In the genomic region with DNA sequence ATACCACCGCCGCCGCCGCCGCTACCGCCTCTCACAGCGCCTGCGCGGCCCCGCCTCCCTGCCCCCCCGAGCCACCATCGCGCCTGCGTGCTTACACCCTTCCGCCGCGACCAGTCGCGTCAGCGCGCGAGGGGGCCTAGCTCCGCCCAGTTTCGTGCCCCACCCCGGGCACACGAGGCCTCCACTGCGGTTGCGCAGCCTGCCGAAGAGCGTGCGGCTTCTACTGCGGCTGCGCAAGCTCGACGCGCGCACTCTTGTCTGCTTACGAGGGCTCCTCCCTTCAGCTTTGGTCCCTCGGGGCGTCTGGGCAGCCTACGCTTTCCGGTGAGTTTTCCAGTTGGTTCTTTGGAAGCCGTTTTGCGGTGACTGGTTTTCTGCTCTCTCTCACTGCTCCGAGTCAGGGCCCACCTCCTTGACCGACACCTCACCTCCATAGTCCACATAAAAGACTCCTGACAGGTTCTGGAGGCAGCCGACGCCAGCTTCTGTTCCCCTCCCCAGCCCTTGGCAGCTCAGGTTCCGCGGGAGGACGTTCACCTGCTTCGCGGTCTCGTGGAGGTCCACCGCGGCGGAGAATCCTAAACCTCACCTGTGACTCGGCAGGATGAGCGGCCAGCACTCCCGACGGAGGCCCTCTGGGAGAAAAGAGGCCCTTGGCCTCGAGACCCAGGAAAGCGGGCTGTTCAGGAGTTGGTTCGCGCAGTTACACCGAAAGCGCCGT, we compare ENCODE assay signal across 8 cellular contexts. TPM values are rescaled to one million over a fixed set of nuclear protein-coding genes. Genes with fewer than 3 reads are reported as not detected.
DNase-seq lines count a peak whose midpoint lies in the region; ATAC-seq, FAIRE-seq and TF ChIP-seq lines count a peak whose summit lies in the region.

A gene (minus strand): TSS at position 35 of the 721 bp plus-strand sequence. CDS start 65 bp downstream, outside the sequence.

- H3K79me2 ChIP-seq in OCI-LY7 (ENCODE audit: insufficient read depth, low read depth, low read length) (peaks cover 83% of the 10 kb centered on the region), endothelial cell of umbilical vein (ENCODE audit: control insufficient read depth, insufficient read depth, low read length) (peaks cover 77% of the 10 kb centered on the region)

- H3K27ac ChIP-seq in IMR-90 (ENCODE audit: insufficient read depth, low read length), result peak within 1 kb of the TSS; percentile 92
- peak within 1 kb of the TSS; percentile 69 for H3K27ac ChIP-seq in OCI-LY7 (ENCODE audit: low read depth, low read length, poor library complexity, severe bottlenecking)
- H3K27ac ChIP-seq in endothelial cell of umbilical vein (ENCODE audit: insufficient read depth, low read depth, low read length), result peak within 1 kb of the TSS; percentile 98

- FAIRE-seq in endothelial cell of umbilical vein (lab: Jason Lieb, UNC), result peak; percentile 95

- peak within 1 kb of the TSS; percentile 67 for H2BK120ac ChIP-seq in IMR-90 (ENCODE audit: low read depth, low read length)

- WGBS in IMR-90 (ENCODE audit: extremely low coverage in 2 of 2, insufficient read length in 1 of 2), 2 experiments, result 0% methylated on average over 24 of the region's 68 CpGs; no CpG with 5 or more reads in 1 of the 2 experiments

- peak within 1 kb of the TSS; percentile 67 to 82 for H4K8ac ChIP-seq in IMR-90 (ENCODE audit: low read depth in 2 of 2, low read length in 2 of 2)

- peaks cover 2 to 52% of the 10 kb centered on the region in 2 experiments; a peak in 2 of 4 replicates for H3K79me1 ChIP-seq in IMR-90 (ENCODE audit: low read depth in 1 of 2, low read length in 2 of 2)

- H3K18ac ChIP-seq in IMR-90 (ENCODE audit: low read depth, low read length), result peak within 1 kb of the TSS; percentile 60

- peak within 1 kb of the TSS; percentile 58 for H4K5ac ChIP-seq in IMR-90 (ENCODE audit: low read depth, low read length)

- BruUV-seq in IMR-90 (replicated peaks; lab: Mats Ljungman, UMichigan) (TSS peak; percentile 37), OCI-LY7 (replicated peaks; lab: Mats Ljungman, UMichigan) (no TSS peak), endothelial cell of umbilical vein (replicated peaks; lab: Mats Ljungman, UMichigan) (TSS peak; percentile 85)

- TF ChIP-seq POLR2A in IMR-90 (IDR thresholded peaks at IDR 0.05; ENCODE audit: low read depth, low read length) (peak; percentile 87), endothelial cell of umbilical vein (IDR thresholded peaks at IDR 0.05; ENCODE audit: low read depth, low read length) (peak; percentile 88)

- H3K4me2 ChIP-seq in IMR-90 (ENCODE audit: low read depth, low read length) (peak within 1 kb of the TSS; percentile 94), OCI-LY7 (ENCODE audit: low read length) (peak within 1 kb of the TSS; percentile 97), endothelial cell of umbilical vein (ENCODE audit: insufficient read depth, low read length) (peak within 1 kb of the TSS; percentile 95)

- peak within 1 kb of the TSS; percentile 86 for H2AK5ac ChIP-seq in IMR-90 (ENCODE audit: low read depth, low read length)

- H3K9ac ChIP-seq in IMR-90 (ENCODE audit: low read depth, low read length) (peak within 1 kb of the TSS; percentile 89), endothelial cell of umbilical vein (replicated peaks; ENCODE audit: extremely low read depth, insufficient read depth, low read length) (peak within 1 kb of the TSS; percentile 98)

- peak within 1 kb of the TSS; percentile 93 for H2AK9ac ChIP-seq in IMR-90 (replicated peaks; ENCODE audit: low read depth, low read length, poor library complexity)

- peak within 1 kb of the TSS; percentile 84 for H2BK5ac ChIP-seq in IMR-90 (ENCODE audit: low read depth, low read length, poor library complexity, severe bottlenecking)

- peak within 1 kb of the TSS; percentile 30; the same call in 1 of the 3 replicates for H2BK15ac ChIP-seq in IMR-90 (ENCODE audit: low read depth, low read length)

- no peak for TF ChIP-seq RAD21 in IMR-90 (IDR thresholded peaks at IDR 0.05; ENCODE audit: low read length)

- peaks cover 40% of the 10 kb centered on the region for H4K20me1 ChIP-seq in IMR-90 (ENCODE audit: insufficient read depth, low read length)
- peaks cover 38% of the 10 kb centered on the region for H4K20me1 ChIP-seq in OCI-LY7 (ENCODE audit: insufficient read depth, low read length)
- H4K20me1 ChIP-seq in endothelial cell of umbilical vein (replicated peaks; ENCODE audit: control insufficient read depth, extremely low read depth, insufficient read depth, low read length), result peaks cover 9% of the 10 kb centered on the region

- CTCF ChIA-PET in IMR-90 (lab: Yijun Ruan, JAX), result interaction anchor here (0.8 to 1.8 kb wide), 4 partner anchors 9 to 38 kb away, joined by 3 to 5 read pairs (median 4); no protein-coding TSS in a partner anchor
- CTCF ChIA-PET in OCI-LY7 (lab: Charles Lee; ENCODE audit: unreplicated experiment), result interaction anchor here (0.8 to 2.2 kb wide), 4 partner anchors 8 to 73 kb away, joined by 3 to 10 read pairs (median 4); no protein-coding TSS in a partner anchor
- CTCF ChIA-PET in endothelial cell of umbilical vein (lab: Charles Lee), result interaction anchor here (0.7 to 1.9 kb wide), 8 partner anchors 16 to 90 kb away, joined by 3 to 15 read pairs (median 4); no protein-coding TSS in a partner anchor

- intact Hi-C loops in IMR-90 (cut with micrococcal nuclease) (loop anchor here (1.0 kb wide), 1 partner anchor 33 kb away; no protein-coding TSS in a partner anchor), OCI-LY7 (cut with micrococcal nuclease; ENCODE audit: unreplicated experiment) (loop anchor here (1.0 kb wide), 1 partner anchor 73 kb away; no protein-coding TSS in a partner anchor), endothelial cell of umbilical vein (cut with micrococcal nuclease) (loop anchor here (1.0 kb wide), 2 partner anchors 33 to 90 kb away; no protein-coding TSS in a partner anchor)

- peak; percentile 97 for DNase-seq in DMS 273 (lab: John Stamatoyannopoulos, UW; ENCODE audit: unreplicated experiment)
- peak; percentile 97 for DNase-seq in IMR-90
- peak; percentile 99 for DNase-seq in OCI-LY7 (ENCODE audit: low spot score)
- peak; percentile 99 for DNase-seq in activated T-cell treated with anti-CD3 and anti-CD28 coated beads for 1 hour (ENCODE audit: low read depth)
- peak; percentile 99 for DNase-seq in endothelial cell of umbilical vein (ENCODE audit: low read depth, low spot score)
- peak; percentile 98 for DNase-seq in midbrain (lab: John Stamatoyannopoulos, UW)
- DNase-seq in stimulated activated CD8-positive, alpha-beta memory T cell treated with anti-CD3 and anti-CD28 coated beads, Interleukin-15, amount 100 ng/mL, for 48 hours (ENCODE audit: low read depth in 2 of 2), result peak; percentile 97 to 98

- H4K91ac ChIP-seq in IMR-90 (ENCODE audit: insufficient read depth, low read depth, low read length), result peak within 1 kb of the TSS; percentile 85

- H3K9me1 ChIP-seq in IMR-90 (ENCODE audit: insufficient read depth, low read length) (peaks cover 6% of the 10 kb centered on the region), endothelial cell of umbilical vein (replicated peaks; ENCODE audit: control insufficient read depth, extremely low read depth, insufficient read depth, low read length) (no peaks in the 10 kb centered on the region)

- peak within 1 kb of the TSS; percentile 94 for H3K14ac ChIP-seq in IMR-90 (replicated peaks; ENCODE audit: low read depth, low read length)

- dilution Hi-C loops in IMR-90 (cut with HindIII; ENCODE audit: low sequenced_read_pairs, unreplicated experiment) (no loop called here), endothelial cell of umbilical vein (cut with MboI; ENCODE audit: extremely low pct_ligation_motif_present, low sequenced_read_pairs) (no loop called here)

- peak within 1 kb of the TSS; percentile 93 for H3K23ac ChIP-seq in IMR-90 (ENCODE audit: low read depth, low read length)

- H2AFZ ChIP-seq in IMR-90 (replicated peaks; ENCODE audit: low read length, poor library complexity) (peak within 1 kb of the TSS; percentile 92), OCI-LY7 (ENCODE audit: low read length) (peak within 1 kb of the TSS; percentile 88), endothelial cell of umbilical vein (ENCODE audit: low read depth, low read length) (peak within 1 kb of the TSS; percentile 87)

- peak within 1 kb of the TSS; percentile 76 for H3K56ac ChIP-seq in IMR-90 (ENCODE audit: extremely low read depth, insufficient read depth, low read length)

- H3K9me3 ChIP-seq in IMR-90 (ENCODE audit: control insufficient read depth, insufficient read depth, low read length) (no peaks in the 10 kb centered on the region), OCI-LY7 (ENCODE audit: low read length) (no peaks in the 10 kb centered on the region), endothelial cell of umbilical vein (replicated peaks; ENCODE audit: control insufficient read depth, insufficient read depth, low read length) (no peaks in the 10 kb centered on the region)

- ATAC-seq in GM21528 (IDR thresholded peaks at IDR 0.05; ENCODE audit: low FRiP score, unreplicated experiment) (peak; percentile 81), IMR-90 (ENCODE audit: low read depth) (peak; percentile 91)

- H3K9me2 ChIP-seq in OCI-LY7 (ENCODE audit: insufficient read depth, low read length), result no peaks in the 10 kb centered on the region

- H3K4me3 ChIP-seq in IMR-90 (ENCODE audit: insufficient read depth, low read depth, low read length) (peak within 1 kb of the TSS; percentile 84), OCI-LY7 (ENCODE audit: low read depth, low read length, poor library complexity, severe bottlenecking) (peak within 1 kb of the TSS; percentile 88), endothelial cell of umbilical vein (replicated peaks in 1 of 3; ENCODE audit: insufficient read depth in 1 of 3, low read depth in 1 of 3, low read length in 3 of 3) (peak within 1 kb of the TSS; percentile 77 to 100 (median 88))

- TF ChIP-seq CTCF in IMR-90 (conservative IDR thresholded peaks at IDR 0.05; ENCODE audit: low read depth, low read length) (no peak), OCI-LY7 (conservative IDR thresholded peaks at IDR 0.05; ENCODE audit: low read length) (no peak), endothelial cell of umbilical vein (IDR thresholded peaks at IDR 0.05; ENCODE audit: extremely low read depth in 1 of 2, insufficient read depth in 1 of 2, low read depth in 1 of 2, low read length in 2 of 2) (no peak)

- peak within 1 kb of the TSS; percentile 12; the same call in 1 of the 2 replicates for H2BK20ac ChIP-seq in IMR-90 (ENCODE audit: low read depth, low read length)

- H3K36me3 ChIP-seq in IMR-90 (ENCODE audit: control insufficient read depth, insufficient read depth, low read length) (peaks cover 4% of the 10 kb centered on the region), OCI-LY7 (ENCODE audit: insufficient read depth, low read length) (peaks cover 56% of the 10 kb centered on the region), endothelial cell of umbilical vein (ENCODE audit: control insufficient read depth in 2 of 2, extremely low read depth in 1 of 2, insufficient read depth in 2 of 2, low read length in 2 of 2) (peaks cover 0 to 2% of the 10 kb centered on the region in 2 experiments)

- H3K4me1 ChIP-seq in IMR-90 (ENCODE audit: control insufficient read depth, insufficient read depth, low read length) (peaks cover 5% of the 10 kb centered on the region), OCI-LY7 (ENCODE audit: insufficient read depth, low read length, poor library complexity, severe bottlenecking) (peaks cover 51% of the 10 kb centered on the region), endothelial cell of umbilical vein (ENCODE audit: control insufficient read depth, extremely low read depth, insufficient read depth, low read length) (peaks cover 41% of the 10 kb centered on the region)

- POLR2A ChIA-PET in IMR-90 (lab: Charles Lee; ENCODE audit: unreplicated experiment), result interaction anchor here (0.5 to 1.0 kb wide), 3 partner anchors 17 to 1388 kb away, joined by 3 to 8 read pairs (median 3); no protein-coding TSS in a partner anchor
- POLR2A ChIA-PET in OCI-LY7 (lab: Charles Lee), result interaction anchor here (0.5 to 2.5 kb wide), 11 partner anchors 10 to 83 kb away, joined by 3 to 12 read pairs (median 4); no protein-coding TSS in a partner anchor
- POLR2A ChIA-PET in endothelial cell of umbilical vein (lab: Charles Lee), result no interaction called here

- H3K27me3 ChIP-seq in IMR-90 (ENCODE audit: control insufficient read depth, insufficient read depth, low read length) (no peaks in the 10 kb centered on the region), endothelial cell of umbilical vein (ENCODE audit: control insufficient read depth in 2 of 2, insufficient read depth in 2 of 2, low read length in 2 of 2) (no peaks in the 10 kb centered on the region)

- in situ Hi-C loops in IMR-90 (cut with MboI; ENCODE audit: low sequenced_read_pairs), result no loop called here

- H3K4ac ChIP-seq in IMR-90 (ENCODE audit: low read depth, low read length), result peak within 1 kb of the TSS; percentile 91

RNA-seq across cellular contexts. Expression of the gene that starts here (rescaled TPM):
- total RNA-seq in IMR-90 (2012; rRNA removed) (19.7 and 29.2 TPM in 2 replicates), OCI-LY7 (2022) (91.9 and 97.4 TPM in 2 replicates), endothelial cell of umbilical vein (108 and 109 TPM in 2 replicates)
- polyA plus RNA-seq in IMR-90 (2012; rRNA removed) (43.3 and 54.5 TPM in 2 replicates), endothelial cell of umbilical vein (26.3 and 29.7 TPM in 2 replicates)
- 12.1 and 20.1 TPM in 2 replicates for polyA plus RNA-seq in IMR-90 (2012; cell fraction: cytosol; rRNA removed)
- 9.3 and 56.7 TPM in 2 replicates for polyA plus RNA-seq in IMR-90 (2012; cell fraction: nucleus; rRNA removed; ENCODE audit: low replicate concordance)
- total RNA-seq in OCI-LY7 (2014; rRNA removed; shearing (Covaris generic)), result 21.8 and 26.1 TPM in 2 replicates
- polyA plus RNA-seq in endothelial cell of umbilical vein (2011; cell fraction: cytosol; rRNA removed), result 35.6 and 36.6 TPM in 2 replicates
- 57.1 and 71.9 TPM in 2 replicates for polyA plus RNA-seq in endothelial cell of umbilical vein (2011; cell fraction: nucleus; rRNA removed)
- polyA plus RNA-seq in endothelial cell of umbilical vein (2012), result 65.7 and 80.5 TPM in 2 replicates
- polyA minus RNA-seq in endothelial cell of umbilical vein, result 51.8 and 62.6 TPM in 2 replicates
- 23.5 TPM for polyA minus RNA-seq in endothelial cell of umbilical vein (2011; cell fraction: cytosol; rRNA and poly(A)+ RNA removed)
- 78.0 and 133 TPM in 2 replicates for polyA minus RNA-seq in endothelial cell of umbilical vein (2011; cell fraction: nucleus; rRNA and poly(A)+ RNA removed)

Comparison
In these comparisons a context has a peak if more than half of its experiments do, and no peak if none do; other contexts are left out.
1. Peak in every context shown above with its lines: DNase-seq, ATAC-seq, H3K4me3 ChIP-seq and H3K27ac ChIP-seq.